9 cellular contexts compared by ENCODE assay signal in genomic region chr7:47552631-47553030, GRCh38.
DNase-seq lines count a peak whose midpoint lies in the region; ATAC-seq and TF ChIP-seq lines count a peak whose summit lies in the region.
"Had no signal": no experiment of that assay in that cellular context is flagged by ENCODE, and none has a peak within 500 bp of the region (broad histone marks: within the 10 kb centered on the region; RNA-seq: fewer than 3 reads in every experiment).

No MANE protein-coding gene starts in this region.

- DNase-seq in GM19240 (ENCODE audit: insufficient read length, low spot score), result peak; percentile 70
- DNase-seq in cardiac fibroblast (ENCODE audit: low read depth in 2 of 2), result peak; percentile 65 to 82
- DNase-seq in stimulated activated CD4-positive, alpha-beta T cell treated with anti-CD3 and anti-CD28 coated beads, Interleukin-4, amount 100 ng/mL, for 4 hours, result no peak
- DNase-seq in NOMO-1 treated with dmso at 0.1 percent for 144 hours (lab: John Stamatoyannopoulos, UW; ENCODE audit: unreplicated experiment), result no peak
- no peak for DNase-seq in HAP-1 (ENCODE audit: low spot score in 2 of 2)
- no peak for DNase-seq in putamen (ENCODE audit: low spot score)
- DNase-seq: Kasumi-1 had no signal

- in situ Hi-C loops in HAP-1 (cut with MboI; ENCODE audit: low sequenced_read_pairs), result no loop called here

- peaks cover 0 to 9% (median 2%) of the 10 kb centered on the region in 5 donors for H3K36me3 ChIP-seq in subcutaneous abdominal adipose tissue (ENCODE audit: control insufficient read depth in 5 of 5, insufficient read depth in 5 of 5, low read length in 5 of 5)
- H3K36me3 ChIP-seq in HAP-1 (replicated peaks), result no peaks in the 10 kb centered on the region; the same call in 1 of the 2 replicates

- peak; percentile 99 for ATAC-seq in HG03066 (IDR thresholded peaks at IDR 0.05; ENCODE audit: low read depth, unreplicated experiment)

- H3K4me1 ChIP-seq in subcutaneous abdominal adipose tissue (ENCODE audit: control insufficient read depth in 5 of 5, insufficient read depth in 5 of 5, low read length in 5 of 5) (peaks cover 9 to 44% (median 31%) of the 10 kb centered on the region in 5 donors), HAP-1 (peaks cover 24% of the 10 kb centered on the region)

- no peak overlapping the region for H3K4me3 ChIP-seq in cardiac fibroblast (replicated peaks in 1 of 2; ENCODE audit: low read depth in 2 of 2, low read length in 2 of 2)
- H3K4me3 ChIP-seq in subcutaneous abdominal adipose tissue (ENCODE audit: low read depth in 1 of 5, low read length in 5 of 5), result no peak overlapping the region
- no peak overlapping the region for H3K4me3 ChIP-seq in HAP-1

- H3K27me3 ChIP-seq in subcutaneous abdominal adipose tissue (ENCODE audit: control insufficient read depth in 5 of 5, insufficient read depth in 4 of 5, low read length in 5 of 5) (no peaks in the 10 kb centered on the region), HAP-1 (ENCODE audit: low read depth) (no peaks in the 10 kb centered on the region)

- peak overlapping the region in 1 of 5 donors; percentile 23 for H3K9ac ChIP-seq in subcutaneous abdominal adipose tissue (ENCODE audit: low read length in 5 of 5)

- no peak for TF ChIP-seq CTCF in cardiac fibroblast (IDR thresholded peaks at IDR 0.05; ENCODE audit: low read depth, low read length)

- H3K9me3 ChIP-seq in subcutaneous abdominal adipose tissue (ENCODE audit: control insufficient read depth in 5 of 5, low read length in 5 of 5) (no peaks in the 10 kb centered on the region), HAP-1 (no peaks in the 10 kb centered on the region)

- H3K27ac ChIP-seq in subcutaneous abdominal adipose tissue (ENCODE audit: low read depth, low read length), result peak overlapping the region; percentile 1

Comparison
In these comparisons a context has a peak if more than half of its experiments do, and no peak if none do; other contexts are left out.
1. DNase-seq: peak in GM19240 (single experiment) and cardiac fibroblast (2 of 2); none in stimulated activated CD4-positive, alpha-beta T cell treated with anti-CD3 and anti-CD28 coated beads, Interleukin-4, amount 100 ng/mL, for 4 hours (0 of 2), NOMO-1 treated with dmso at 0.1 percent for 144 hours (single experiment), HAP-1 (0 of 2) and putamen (single experiment).